Comparison of ENCODE assay signal across 11 cellular contexts in genomic region chr9:137236936-137237421, GRCh38. TPM values are rescaled to one million over a fixed set of nuclear protein-coding genes. Genes with fewer than 3 reads are reported as not detected.
DNase-seq lines count a peak whose midpoint lies in the region; ATAC-seq and TF ChIP-seq lines count a peak whose summit lies in the region.
"Had no signal": no experiment of that assay in that cellular context is flagged by ENCODE, and none has a peak within 500 bp of the region (broad histone marks: within the 10 kb centered on the region; RNA-seq: fewer than 3 reads in every experiment).

No MANE protein-coding gene starts in this region.

- 55 to 56% methylated on average over 11 of the region's 11 CpGs for WGBS in heart right ventricle, 2 donors
- 25 to 44% methylated on average over 2 to 5 of the region's 11 CpGs for WGBS in upper lobe of left lung, 2 donors

- H3K4me1 ChIP-seq in left ventricle myocardium inferior, result peaks cover 57% of the 10 kb centered on the region
- H3K4me1 ChIP-seq in heart right ventricle, result peaks cover 14 to 50% (median 36%) of the 10 kb centered on the region in 9 donors
- peaks cover 45% of the 10 kb centered on the region for H3K4me1 ChIP-seq in NT2/D1 (ENCODE audit: insufficient read depth, insufficient read length)
- no peaks in the 10 kb centered on the region for H3K4me1 ChIP-seq in iPS-15b (ENCODE audit: control insufficient read depth, insufficient read depth, low read length)
- H3K4me1 ChIP-seq in upper lobe of left lung, result peaks cover 24 to 56% (median 31%) of the 10 kb centered on the region in 4 donors

- H3K4me3 ChIP-seq in left ventricle myocardium inferior, result peak overlapping the region; percentile 50
- peak overlapping the region in 5 of 10 donors; percentile 20 to 40 (median 34) for H3K4me3 ChIP-seq in heart right ventricle
- no peak overlapping the region for H3K4me3 ChIP-seq in NT2/D1 (ENCODE audit: insufficient read length, low read depth)
- peak overlapping the region; percentile 13 for H3K4me3 ChIP-seq in iPS-15b (ENCODE audit: low read depth, low read length)
- peak overlapping the region in 3 of 4 donors; percentile 3 to 29 (median 21) for H3K4me3 ChIP-seq in upper lobe of left lung
- H3K4me3 ChIP-seq: adrenal gland had no signal

- TF ChIP-seq POLR2A in upper lobe of left lung (IDR thresholded peaks at IDR 0.05), result no peak

- H3K9me3 ChIP-seq in left ventricle myocardium inferior (replicated peaks) (no peaks in the 10 kb centered on the region), heart right ventricle (no peaks in the 10 kb centered on the region), NT2/D1 (ENCODE audit: insufficient read depth, low read length) (no peaks in the 10 kb centered on the region), iPS-15b (ENCODE audit: control insufficient read depth, insufficient read depth, low read length) (no peaks in the 10 kb centered on the region), upper lobe of left lung (no peaks in the 10 kb centered on the region)
- H3K9me3 ChIP-seq: adrenal gland had no signal

- H3K36me3 ChIP-seq in left ventricle myocardium inferior, result peaks cover 4% of the 10 kb centered on the region
- peaks cover 0 to 4% (median 1%) of the 10 kb centered on the region in 9 donors for H3K36me3 ChIP-seq in heart right ventricle
- H3K36me3 ChIP-seq in NT2/D1 (ENCODE audit: insufficient read depth, insufficient read length, low read length), result peaks cover 17% of the 10 kb centered on the region
- H3K36me3 ChIP-seq in iPS-15b (ENCODE audit: control insufficient read depth, insufficient read depth, low read length), result peaks cover 2% of the 10 kb centered on the region
- H3K36me3 ChIP-seq in upper lobe of left lung, result peaks cover 0 to 4% (median 2%) of the 10 kb centered on the region in 4 donors

- DNase-seq in left ventricle myocardium inferior (no peak), heart right ventricle (no peak), NT2/D1 (ENCODE audit: low read depth, low spot score) (no peak), upper lobe of left lung (no peak), UCSD-AML1 (lab: John Stamatoyannopoulos, UW; ENCODE audit: unreplicated experiment) (no peak)
- DNase-seq in activated CD4-positive, alpha-beta T cell treated with anti-CD3 and anti-CD28 coated beads for 1 hour, result no peak

- H3K27ac ChIP-seq in left ventricle myocardium inferior (replicated peaks) (no peak overlapping the region), heart right ventricle (peak overlapping the region in 2 of 10 donors; percentile 2 to 8), upper lobe of left lung (peak overlapping the region in 1 of 4 donors; percentile 64)
- H3K27ac ChIP-seq: adrenal gland had no signal

- H3K9ac ChIP-seq in NT2/D1 (ENCODE audit: insufficient read length, low read depth) (peak overlapping the region; percentile 62), iPS-15b (ENCODE audit: low read depth, low read length) (no peak overlapping the region)

- H3K27me3 ChIP-seq in left ventricle myocardium inferior (ENCODE audit: low read depth) (peaks cover 38% of the 10 kb centered on the region), heart right ventricle (peaks cover 2 to 31% (median 24%) of the 10 kb centered on the region in 7 donors), NT2/D1 (ENCODE audit: insufficient read depth, insufficient read length) (no peaks in the 10 kb centered on the region), iPS-15b (ENCODE audit: control insufficient read depth, insufficient read depth, low read length) (no peaks in the 10 kb centered on the region), upper lobe of left lung (peaks cover 0 to 13% (median 3%) of the 10 kb centered on the region in 4 donors)

- ATAC-seq in heart right ventricle, result no peak
- ATAC-seq in upper lobe of left lung (ENCODE audit: low FRiP score in 2 of 2), result no peak
- ATAC-seq in HG02852 (IDR thresholded peaks at IDR 0.05; ENCODE audit: unreplicated experiment), result no peak

- intact Hi-C loops in left ventricle myocardium inferior (cut with micrococcal nuclease), result loop anchor here (5.0 kb wide), 1 partner anchor 120 kb away; no protein-coding TSS in a partner anchor
- intact Hi-C loops in heart right ventricle (cut with DNase I), result loop anchor here in 2 of 10 donors (5.0 to 10.0 kb wide), 2 partner anchors 120 to 452 kb away; no protein-coding TSS in a partner anchor

- TF ChIP-seq CTCF in left ventricle myocardium inferior (IDR thresholded peaks at IDR 0.05; ENCODE audit: borderline replicate concordance) (no peak), heart right ventricle (IDR thresholded peaks at IDR 0.05) (no peak), upper lobe of left lung (IDR thresholded peaks at IDR 0.05) (no peak)

- TF ChIP-seq EP300 in upper lobe of left lung (IDR thresholded peaks at IDR 0.05), result no peak

RNA-seq across cellular contexts. Expression of gene TUBB4B, which starts 4.1 kb away (rescaled TPM):
- 463 TPM for total RNA-seq in left ventricle myocardium inferior
- total RNA-seq in heart right ventricle, result 100 to 1,000 TPM; 211 to 495 (median 330) TPM
- 100 to 1,000 TPM; 522 to 992 TPM for polyA plus RNA-seq in heart right ventricle
- total RNA-seq in upper lobe of left lung, result 100 to 1,000 TPM; 120 to 539 (median 227) TPM

RNA-seq across cellular contexts. Expression of gene SLC34A3, which starts 6.3 kb away (rescaled TPM):
- not detected for total RNA-seq in left ventricle myocardium inferior
- total RNA-seq in heart right ventricle, result not detected
- not detected for polyA plus RNA-seq in heart right ventricle
- under 1 TPM in 2 of 6 donors, not detected in 4; 0.10 to 0.17 TPM for total RNA-seq in upper lobe of left lung
- total RNA-seq: adrenal gland, epithelial cell of proximal tubule had no signal
- polyA plus RNA-seq: adrenal gland had no signal

RNA-seq across cellular contexts. Expression of gene RNF224, which starts 9.7 kb away (rescaled TPM):
- total RNA-seq in left ventricle myocardium inferior, result not detected
- total RNA-seq in heart right ventricle, result under 1 TPM in 1 of 10 donors, not detected in 9; 0.14 TPM
- polyA plus RNA-seq in heart right ventricle, result not detected
- under 1 TPM in 3 of 6 donors, not detected in 3; 0.46 to 0.59 (median 0.57) TPM for total RNA-seq in upper lobe of left lung
- total RNA-seq: adrenal gland, epithelial cell of proximal tubule had no signal
- polyA plus RNA-seq: adrenal gland had no signal

RNA-seq across cellular contexts. Expression of gene CYSRT1, which starts 12.0 kb away (rescaled TPM):
- total RNA-seq in left ventricle myocardium inferior (0.27 TPM), heart right ventricle (under 1 TPM in 6 of 10 donors, not detected in 4; 0.21 to 0.71 (median 0.37) TPM), upper lobe of left lung (1 to 10 TPM in 2 of 6 donors, under 1 TPM in 3, not detected in 1; 0.20 to 2.0 (median 0.97) TPM)
- under 1 TPM; 0.19 to 0.59 TPM for polyA plus RNA-seq in heart right ventricle

RNA-seq across cellular contexts. Expression of gene STPG3, which starts 14.1 kb away (rescaled TPM):
- total RNA-seq in left ventricle myocardium inferior, result 0.58 TPM
- under 1 TPM in 3 of 10 donors, not detected in 7; 0.24 to 0.32 (median 0.32) TPM for total RNA-seq in heart right ventricle
- under 1 TPM in 1 of 2 donors, not detected in 1; 0.44 TPM for polyA plus RNA-seq in heart right ventricle
- under 1 TPM in 1 of 6 donors, not detected in 5; 0.23 TPM for total RNA-seq in upper lobe of left lung
- total RNA-seq: epithelial cell of proximal tubule, HT-29 had no signal
